ENCODE assay signal across 8 cellular contexts in the genomic region with DNA sequence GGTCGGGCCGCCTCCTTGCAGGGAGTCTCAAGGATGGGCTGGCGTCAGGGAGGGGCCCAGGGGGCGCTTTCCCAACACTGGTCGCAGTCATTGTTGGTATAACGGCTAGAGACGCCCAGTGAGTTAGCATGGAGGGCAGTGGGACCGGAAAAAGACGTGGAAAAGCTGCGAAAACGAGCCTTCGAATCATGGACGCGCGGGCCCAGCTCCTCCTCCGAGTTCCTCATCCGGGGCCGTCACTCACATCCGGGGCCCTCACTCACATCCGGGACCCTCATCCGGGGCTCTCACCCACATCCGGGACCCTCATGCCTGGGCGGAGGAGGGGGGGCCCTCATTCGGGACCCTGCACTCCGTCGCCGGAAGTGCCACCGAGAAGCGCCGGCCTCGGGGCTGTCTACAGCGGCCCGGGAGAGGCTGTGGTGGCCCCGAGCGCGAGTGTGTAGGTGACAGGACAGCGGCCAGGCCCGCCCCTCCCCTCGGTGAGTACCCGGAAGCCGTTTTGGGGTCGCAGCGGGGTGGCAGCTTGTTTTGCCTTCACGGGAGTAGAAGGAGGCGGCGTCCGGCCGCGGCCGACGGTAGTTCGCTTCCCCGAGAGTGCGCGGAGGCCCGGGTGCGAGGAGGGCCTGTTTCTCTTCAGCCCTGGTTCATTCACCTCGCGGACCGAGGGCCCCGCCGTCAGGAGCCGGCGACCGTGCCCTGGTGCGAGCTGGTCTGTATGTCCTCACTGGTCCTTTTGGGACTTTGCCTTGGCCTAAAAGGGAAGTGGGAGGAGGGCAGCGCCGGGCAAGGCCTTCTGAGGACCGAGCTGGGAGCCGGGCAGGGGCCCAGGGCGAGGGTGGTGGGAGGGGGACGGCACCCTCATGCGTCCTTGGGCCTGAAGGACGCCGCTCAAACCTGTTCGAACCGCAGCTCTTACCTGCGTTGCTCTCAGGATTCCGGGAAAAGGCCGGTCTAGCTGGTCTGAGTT. TPM values are rescaled to one million over a fixed set of nuclear protein-coding genes. Genes with fewer than 3 reads are reported as not detected.
DNase-seq lines count a peak whose midpoint lies in the region; ATAC-seq and TF ChIP-seq lines count a peak whose summit lies in the region.

A gene with protein sequence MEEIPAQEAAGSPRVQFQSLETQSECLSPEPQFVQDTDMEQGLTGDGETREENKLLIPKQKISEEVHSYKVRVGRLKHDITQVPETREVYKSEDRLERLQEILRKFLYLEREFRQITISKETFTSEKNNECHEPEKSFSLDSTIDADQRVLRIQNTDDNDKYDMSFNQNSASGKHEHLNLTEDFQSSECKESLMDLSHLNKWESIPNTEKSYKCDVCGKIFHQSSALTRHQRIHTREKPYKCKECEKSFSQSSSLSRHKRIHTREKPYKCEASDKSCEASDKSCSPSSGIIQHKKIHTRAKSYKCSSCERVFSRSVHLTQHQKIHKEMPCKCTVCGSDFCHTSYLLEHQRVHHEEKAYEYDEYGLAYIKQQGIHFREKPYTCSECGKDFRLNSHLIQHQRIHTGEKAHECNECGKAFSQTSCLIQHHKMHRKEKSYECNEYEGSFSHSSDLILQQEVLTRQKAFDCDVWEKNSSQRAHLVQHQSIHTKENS (plus strand): TSS at position 337 of the 970 bp plus-strand sequence. CDS start 1,918 bp downstream, outside the sequence.

- H3K4ac ChIP-seq in IMR-90 (ENCODE audit: low read depth, low read length): peak within 1 kb of the TSS; percentile 99

- H4K5ac ChIP-seq in IMR-90 (ENCODE audit: low read depth, low read length): peak within 1 kb of the TSS; percentile 95

- peak; percentile 99 for DNase-seq in DMS 273 (lab: John Stamatoyannopoulos, UW; ENCODE audit: unreplicated experiment)
- DNase-seq in IMR-90: peak; percentile 85
- DNase-seq in OCI-M1 (lab: John Stamatoyannopoulos, UW): peak; percentile 97
- peak; percentile 82 for DNase-seq in activated T-cell treated with anti-CD3 and anti-CD28 coated beads, Interleukin-2, amount 50 U/mL, for 4 hours
- DNase-seq in stimulated activated CD8-positive, alpha-beta memory T cell treated with anti-CD3 and anti-CD28 coated beads, Interleukin-7, amount 100 ng/mL, for 1 hour (ENCODE audit: low read depth in 2 of 2): peak; percentile 83 to 86

- peak within 1 kb of the TSS; percentile 97 for H3K9ac ChIP-seq in IMR-90 (ENCODE audit: low read depth, low read length)
- peak within 1 kb of the TSS; percentile 97 for H3K9ac ChIP-seq in mucosa of stomach (ENCODE audit: low read length)

- peak within 1 kb of the TSS; percentile 98 for H2AFZ ChIP-seq in IMR-90 (replicated peaks; ENCODE audit: low read length, poor library complexity)

- peak within 1 kb of the TSS; percentile 93 for H3K18ac ChIP-seq in IMR-90 (ENCODE audit: low read depth, low read length)

- H2BK20ac ChIP-seq in IMR-90 (ENCODE audit: low read depth, low read length): peak within 1 kb of the TSS; percentile 59; the same call in 1 of the 2 replicates

- H3K14ac ChIP-seq in IMR-90 (replicated peaks; ENCODE audit: low read depth, low read length): peak within 1 kb of the TSS; percentile 100

- peak within 1 kb of the TSS; percentile 94 for H2BK5ac ChIP-seq in IMR-90 (ENCODE audit: low read depth, low read length, poor library complexity, severe bottlenecking)

- CTCF ChIA-PET in IMR-90 (lab: Yijun Ruan, JAX): interaction anchor here (0.9 kb wide), 1 partner anchor 59 kb away, joined by 3 read pairs; no protein-coding TSS in a partner anchor

- H4K91ac ChIP-seq in IMR-90 (ENCODE audit: insufficient read depth, low read depth, low read length): peak within 1 kb of the TSS; percentile 97

- POLR2A ChIA-PET in IMR-90 (lab: Charles Lee; ENCODE audit: unreplicated experiment): no interaction called here

- peak within 1 kb of the TSS; percentile 85 for H3K4me2 ChIP-seq in IMR-90 (ENCODE audit: low read depth, low read length)

- WGBS in IMR-90 (ENCODE audit: extremely low coverage in 2 of 2, insufficient read length in 1 of 2), 2 experiments: 1% methylated on average over 33 of the region's 80 CpGs; no CpG with 5 or more reads in 1 of the 2 experiments

- H3K23ac ChIP-seq in IMR-90 (ENCODE audit: low read depth, low read length): peak within 1 kb of the TSS; percentile 99

- peak within 1 kb of the TSS; percentile 98 for H2AK5ac ChIP-seq in IMR-90 (ENCODE audit: low read depth, low read length)

- ATAC-seq in GM21515 (IDR thresholded peaks at IDR 0.05; ENCODE audit: unreplicated experiment) (peak; percentile 81), IMR-90 (ENCODE audit: low read depth) (peak; percentile 71), esophagus mucosa (peak; percentile 68)
- peak; percentile 83 to 86 for ATAC-seq in activated T-cell treated with anti-CD3 and anti-CD28 coated beads, Interleukin-2, amount 50 U/mL, for 4 hours

- BruUV-seq in IMR-90 (replicated peaks; lab: Mats Ljungman, UMichigan): no TSS peak

- H2BK15ac ChIP-seq in IMR-90 (ENCODE audit: low read depth, low read length): peak within 1 kb of the TSS; percentile 53; the same call in 2 of the 3 replicates

- in situ Hi-C loops in IMR-90 (cut with MboI; ENCODE audit: low sequenced_read_pairs): no loop called here

- intact Hi-C loops in IMR-90 (cut with micrococcal nuclease): loop anchor here (5.0 kb wide), 1 partner anchor 359 kb away; a partner anchor contains a TSS

- H3K4me1 Mint-ChIP-seq in activated T-cell treated with anti-CD3 and anti-CD28 coated beads, Interleukin-2, amount 50 U/mL, for 4 hours (ENCODE audit: low read depth): peaks cover 50% of the 10 kb centered on the region

- peak within 1 kb of the TSS; percentile 95 for H2AK9ac ChIP-seq in IMR-90 (replicated peaks; ENCODE audit: low read depth, low read length, poor library complexity)

- no peaks in the 10 kb centered on the region for H3K27me3 Mint-ChIP-seq in activated T-cell treated with anti-CD3 and anti-CD28 coated beads, Interleukin-2, amount 50 U/mL, for 4 hours (ENCODE audit: low read depth)

- peak; percentile 86 for TF ChIP-seq POLR2A in IMR-90 (IDR thresholded peaks at IDR 0.05; ENCODE audit: low read depth, low read length)

- no peaks in the 10 kb centered on the region for H3K9me3 Mint-ChIP-seq in activated T-cell treated with anti-CD3 and anti-CD28 coated beads, Interleukin-2, amount 50 U/mL, for 4 hours

- H3K4me3 Mint-ChIP-seq in activated T-cell treated with anti-CD3 and anti-CD28 coated beads, Interleukin-2, amount 50 U/mL, for 4 hours: peak within 1 kb of the TSS; percentile 98

- H3K36me3 Mint-ChIP-seq in activated T-cell treated with anti-CD3 and anti-CD28 coated beads, Interleukin-2, amount 50 U/mL, for 4 hours (ENCODE audit: insufficient read depth): peaks cover 27% of the 10 kb centered on the region

- H3K56ac ChIP-seq in IMR-90 (ENCODE audit: extremely low read depth, insufficient read depth, low read length): peak within 1 kb of the TSS; percentile 98

- TF ChIP-seq RAD21 in IMR-90 (IDR thresholded peaks at IDR 0.05; ENCODE audit: low read length): no peak

- peak within 1 kb of the TSS; percentile 97 for H3K27ac ChIP-seq in IMR-90 (ENCODE audit: insufficient read depth, low read length)

- H3K9me1 ChIP-seq in IMR-90 (ENCODE audit: insufficient read depth, low read length): peaks cover 28% of the 10 kb centered on the region

- H3K9me3 ChIP-seq in IMR-90 (ENCODE audit: control insufficient read depth, insufficient read depth, low read length): no peaks in the 10 kb centered on the region
- no peaks in the 10 kb centered on the region for H3K9me3 ChIP-seq in mucosa of stomach (ENCODE audit: control insufficient read depth, low read length)

- H3K36me3 ChIP-seq in IMR-90 (ENCODE audit: control insufficient read depth, insufficient read depth, low read length) (peaks cover 29% of the 10 kb centered on the region), mucosa of stomach (ENCODE audit: control insufficient read depth, insufficient read depth, low read length) (peaks cover 9% of the 10 kb centered on the region)

- H3K4me3 ChIP-seq in IMR-90 (ENCODE audit: insufficient read depth, low read depth, low read length) (peak within 1 kb of the TSS; percentile 83), mucosa of stomach (ENCODE audit: low read length) (peak within 1 kb of the TSS; percentile 79)

- H2BK120ac ChIP-seq in IMR-90 (ENCODE audit: low read depth, low read length): peak within 1 kb of the TSS; percentile 96

- H4K8ac ChIP-seq in IMR-90 (ENCODE audit: low read depth in 2 of 2, low read length in 2 of 2): peak within 1 kb of the TSS; percentile 98 to 99

- peaks cover 37 to 67% of the 10 kb centered on the region in 2 experiments for H3K79me1 ChIP-seq in IMR-90 (ENCODE audit: low read depth in 1 of 2, low read length in 2 of 2)

- TF ChIP-seq CTCF in IMR-90 (conservative IDR thresholded peaks at IDR 0.05; ENCODE audit: low read depth, low read length): no peak

- H3K27me3 ChIP-seq in IMR-90 (ENCODE audit: control insufficient read depth, insufficient read depth, low read length) (no peaks in the 10 kb centered on the region), mucosa of stomach (ENCODE audit: control insufficient read depth, insufficient read depth, low read length) (no peaks in the 10 kb centered on the region)

- H3K4me1 ChIP-seq in IMR-90 (ENCODE audit: control insufficient read depth, insufficient read depth, low read length) (peaks cover 14% of the 10 kb centered on the region), mucosa of stomach (ENCODE audit: control insufficient read depth, insufficient read depth, low read length) (peaks cover 14% of the 10 kb centered on the region)

- dilution Hi-C loops in IMR-90 (cut with HindIII; ENCODE audit: low sequenced_read_pairs, unreplicated experiment): no loop called here

- H4K20me1 ChIP-seq in IMR-90 (ENCODE audit: insufficient read depth, low read length): peaks cover 2% of the 10 kb centered on the region; the same call in 1 of the 2 replicates

TF ChIP-seq in IMR-90, 13 proteins besides CTCF, POLR2A, EP300 and RAD21 (continues in another document):
- no peak for TF ChIP-seq NFE2L2 (IDR thresholded peaks at IDR 0.05; ENCODE audit: low read depth, low read length)
- peak; percentile 69; the same call in 1 of the 2 replicates for TF ChIP-seq MAZ (IDR thresholded peaks at IDR 0.05; ENCODE audit: borderline replicate concordance, low read depth, low read length)
- peak; percentile 40; the same call in 1 of the 2 replicates for TF ChIP-seq MXI1 (IDR thresholded peaks at IDR 0.05; ENCODE audit: borderline replicate concordance, low read depth, low read length)
- TF ChIP-seq CHD1 (IDR thresholded peaks at IDR 0.05; ENCODE audit: low read depth, low read length): peak; percentile 56; the same call in 1 of the 2 replicates
- TF ChIP-seq RFX5 (IDR thresholded peaks at IDR 0.05; ENCODE audit: low read depth, low read length): 0 out of 2 replicates have a peak, but pooled peaks have one; percentile 0
- TF ChIP-seq CEBPB (IDR thresholded peaks at IDR 0.05; ENCODE audit: low read depth, low read length): peak; percentile 32; the same call in 1 of the 2 replicates
- no peak for TF ChIP-seq BHLHE40 (IDR thresholded peaks at IDR 0.05; ENCODE audit: low read depth, low read length)

RNA-seq across cellular contexts. Expression of the gene that starts here (rescaled TPM):
- total RNA-seq in IMR-90 (2012; rRNA removed): 49.6 and 56.4 TPM in 2 replicates
- 47.9 and 54.7 TPM in 2 replicates for polyA plus RNA-seq in IMR-90 (2012; rRNA removed)
- 26.5 and 29.6 TPM in 2 replicates for polyA plus RNA-seq in IMR-90 (2012; cell fraction: cytosol; rRNA removed)
- polyA plus RNA-seq in IMR-90 (2012; cell fraction: nucleus; rRNA removed; ENCODE audit: low replicate concordance): 145 and 220 TPM in 2 replicates
- 10 to 100 TPM; 52.5 to 61.6 (median 59.2) TPM for total RNA-seq in activated T-cell treated with anti-CD3 and anti-CD28 coated beads, Interleukin-2, amount 50 U/mL, for 4 hours
- total RNA-seq in esophagus mucosa: 49.9 TPM

Comparison
In these comparisons a context has a peak if more than half of its experiments do, and no peak if none do; other contexts are left out.
1. Peak in every context shown above with its lines: DNase-seq, ATAC-seq, H3K4me3 ChIP-seq and H3K27ac ChIP-seq.